In genomic region chr10:4240641-4241197, GRCh38 we compare ENCODE assay signal across 14 cellular contexts.
A peak's percentile ranks its signal among the peaks of the same experiment; 100 is the strongest.
DNase-seq lines count a peak whose midpoint lies in the region; ATAC-seq, FAIRE-seq and TF ChIP-seq lines count a peak whose summit lies in the region.
"Had no signal": no experiment of that assay in that cellular context is flagged by ENCODE, and none has a peak within 500 bp of the region (broad histone marks: within the 10 kb centered on the region; RNA-seq: fewer than 3 reads in every experiment).

No MANE protein-coding gene starts in this region.

- H3K9me3 Mint-ChIP-seq in HFFc6, result peaks cover 6% of the 10 kb centered on the region

- H3K4me1 ChIP-seq in breast epithelium (peaks cover 0 to 5% of the 10 kb centered on the region in 2 donors), keratinocyte (ENCODE audit: control insufficient read depth, extremely low read depth, insufficient read depth, low read length) (peaks cover 37% of the 10 kb centered on the region), smooth muscle cell (ENCODE audit: low read depth) (peaks cover 31% of the 10 kb centered on the region)

- intact Hi-C loops in breast epithelium (cut with DNase I; ENCODE audit: low total_unique reads), result no loop called here

- H3K4me2 ChIP-seq in keratinocyte (ENCODE audit: control insufficient read depth, extremely low read depth, insufficient read depth, low read depth, low read length) (no peak overlapping the region), smooth muscle cell (peak overlapping the region; percentile 75)

- H3K9me3 ChIP-seq in breast epithelium (no peaks in the 10 kb centered on the region), keratinocyte (ENCODE audit: control insufficient read depth, low read depth, low read length) (no peaks in the 10 kb centered on the region), smooth muscle cell (replicated peaks; ENCODE audit: low read depth) (no peaks in the 10 kb centered on the region)

- TF ChIP-seq POLR2A in breast epithelium (IDR thresholded peaks at IDR 0.05), result no peak

- no peaks in the 10 kb centered on the region for H3K79me2 ChIP-seq in keratinocyte (ENCODE audit: control insufficient read depth, insufficient read depth, low read length)
- no peaks in the 10 kb centered on the region for H3K79me2 ChIP-seq in smooth muscle cell (ENCODE audit: low read depth)

- peaks cover 72% of the 10 kb centered on the region for H3K4me1 Mint-ChIP-seq in HFFc6 (ENCODE audit: low read depth)

- H3K4me3 ChIP-seq in breast epithelium (no peak overlapping the region), keratinocyte (ENCODE audit: control insufficient read depth in 2 of 3, extremely low read depth in 1 of 3, insufficient read depth in 2 of 3, low read depth in 1 of 3, low read length in 3 of 3) (no peak overlapping the region), smooth muscle cell (no peak overlapping the region)

- whole genome bisulfite sequencing in smooth muscle cell (ENCODE audit: low lambda C conversion rate), result 41% methylated on average over 6 of the region's 6 CpGs

- peak; percentile 36 for FAIRE-seq in keratinocyte (lab: Jason Lieb, UNC)
- no peak for FAIRE-seq in GM19239 (lab: Jason Lieb, UNC)

- no peak overlapping the region for H2AFZ ChIP-seq in keratinocyte (ENCODE audit: control insufficient read depth, low read length)
- peak overlapping the region; percentile 60 for H2AFZ ChIP-seq in smooth muscle cell (ENCODE audit: low read depth)

- H3K9ac ChIP-seq in keratinocyte (ENCODE audit: control insufficient read depth, extremely low read depth, insufficient read depth, low read length), result no peak overlapping the region
- H3K9ac ChIP-seq in smooth muscle cell (ENCODE audit: low read depth), result peak overlapping the region; percentile 91

- H3K27me3 ChIP-seq in breast epithelium, result no peaks in the 10 kb centered on the region
- H3K27me3 ChIP-seq in keratinocyte (ENCODE audit: control insufficient read depth, extremely low read depth, insufficient read depth, low read length), result no peaks in the 10 kb centered on the region
- H3K27me3 ChIP-seq in smooth muscle cell (ENCODE audit: low read depth), result no peaks in the 10 kb centered on the region

- H3F3A ChIP-seq in smooth muscle cell (ENCODE audit: low read depth), result peaks cover 38% of the 10 kb centered on the region

- no peaks in the 10 kb centered on the region for H4K20me1 ChIP-seq in keratinocyte (ENCODE audit: control insufficient read depth, extremely low read depth, insufficient read depth, low read length)
- H4K20me1 ChIP-seq in smooth muscle cell (ENCODE audit: low read depth), result no peaks in the 10 kb centered on the region

- no peaks in the 10 kb centered on the region for H3K36me3 ChIP-seq in breast epithelium
- H3K36me3 ChIP-seq in keratinocyte (ENCODE audit: control insufficient read depth in 2 of 2, extremely low read depth in 1 of 2, insufficient read depth in 2 of 2, low read length in 2 of 2), result no peaks in the 10 kb centered on the region
- no peaks in the 10 kb centered on the region for H3K36me3 ChIP-seq in smooth muscle cell (ENCODE audit: low read depth)

- peaks cover 22% of the 10 kb centered on the region for H3K36me3 Mint-ChIP-seq in HFFc6 (ENCODE audit: low read depth)

- H3K27me3 Mint-ChIP-seq in HFFc6 (ENCODE audit: insufficient read depth), result no peaks in the 10 kb centered on the region

- no peak for TF ChIP-seq CTCF in HFFc6 (IDR thresholded peaks at IDR 0.05)
- TF ChIP-seq CTCF in breast epithelium (IDR thresholded peaks at IDR 0.05), result no peak
- no peak for TF ChIP-seq CTCF in keratinocyte (optimal IDR thresholded peaks at IDR 0.05 in 1 of 3, IDR thresholded peaks at IDR 0.05 in 1 of 3, conservative IDR thresholded peaks at IDR 0.05 in 1 of 3; ENCODE audit: extremely low read depth in 1 of 3, insufficient read depth in 2 of 3, low read length in 3 of 3)
- TF ChIP-seq CTCF in smooth muscle cell (IDR thresholded peaks at IDR 0.05; ENCODE audit: borderline replicate concordance, insufficient read depth, poor library complexity, severe bottlenecking), result no peak

- no peak for ATAC-seq in HG02938 (IDR thresholded peaks at IDR 0.05; ENCODE audit: unreplicated experiment)

- H3K27ac ChIP-seq in breast epithelium, result peak overlapping the region; percentile 84 to 89
- H3K27ac ChIP-seq in keratinocyte (ENCODE audit: control insufficient read depth, insufficient read depth, low read length), result no peak overlapping the region
- H3K27ac ChIP-seq in smooth muscle cell (ENCODE audit: low read depth), result peak overlapping the region; percentile 99

- peak; percentile 59 for DNase-seq in HFFc6
- no peak for DNase-seq in breast epithelium (ENCODE audit: low spot score in 2 of 2)
- no peak for DNase-seq in keratinocyte (ENCODE audit: low read depth, low spot score)
- DNase-seq in smooth muscle cell (lab: John Stamatoyannopoulos, UW; ENCODE audit: unreplicated experiment), result no peak
- no peak for DNase-seq in DMS 273 (lab: John Stamatoyannopoulos, UW; ENCODE audit: unreplicated experiment)
- no peak for DNase-seq in DMS 273 treated with DMSO at 0.1 percent for 48 hours (lab: John Stamatoyannopoulos, UW)
- no peak for DNase-seq in GM19239 (ENCODE audit: insufficient read length, low spot score)
- DNase-seq: activated T-cell treated with anti-CD3 and anti-CD28 coated beads for 4 hours; DND-41; effector CD4-positive, alpha-beta T cell; midbrain; NCI-H524; T-helper 2 cell had no signal

- dilution Hi-C loops in keratinocyte (cut with MboI; ENCODE audit: extremely low pct_ligation_motif_present, low sequenced_read_pairs), result no loop called here

- H3K27ac Mint-ChIP-seq in HFFc6, result peak overlapping the region; percentile 89

- H3K4me3 Mint-ChIP-seq in HFFc6, result peak overlapping the region; percentile 75

- no peaks in the 10 kb centered on the region for H3K9me1 ChIP-seq in keratinocyte (ENCODE audit: control insufficient read depth, extremely low read depth, insufficient read depth, low read length)
